Comparison of ENCODE assay signal across 19 cellular contexts in genomic region chr13:32752997-32753606, GRCh38.
"Had no signal": no experiment of that assay in that cellular context is flagged by ENCODE, and none has a peak within 500 bp of the region (broad histone marks: within the 10 kb centered on the region; RNA-seq: fewer than 3 reads in every experiment).

No MANE protein-coding gene starts in this region.

- H3K27me3 Mint-ChIP-seq: activated CD8-positive, alpha-beta memory T cell treated with anti-CD3 and anti-CD28 coated beads, Interleukin-2, amount 10 ng/mL, durations not matched to agents 7 days and 5 days; activated naive CD8-positive, alpha-beta T cell treated with anti-CD3 and anti-CD28 coated beads, Interleukin-2, amount 50 U/mL, for 24 hours; natural killer cell treated with Interleukin-12 subunit alpha and Interleukin-12 subunit beta and Interleukin-15 and Interleukin-18, amount 100 ng/mL, for 72 hours had no signal

- H3K36me3 ChIP-seq: breast epithelium had no signal

- H3K9me3 ChIP-seq: breast epithelium, tibial nerve had no signal

- H3K27me3 ChIP-seq: breast epithelium, dorsolateral prefrontal cortex, tibial nerve had no signal

- DNase-seq: activated CD4-positive, alpha-beta T cell treated with anti-CD3 and anti-CD28 coated beads, Interleukin-2, amount 50 U/mL, for 48 hours; activated CD8-positive, alpha-beta memory T cell treated with anti-CD3 and anti-CD28 coated beads, Interleukin-2, amount 10 ng/mL, durations not matched to agents 7 days and 5 days; activated naive CD4-positive, alpha-beta T cell treated with anti-CD3 and anti-CD28 coated beads for 36 hours; activated naive CD8-positive, alpha-beta T cell treated with anti-CD3 and anti-CD28 coated beads, Interleukin-2, amount 50 U/mL, for 24 hours; activated T-cell treated with anti-CD3 and anti-CD28 coated beads, Interleukin-2, amount 50 U/mL, for 1 hour; aorta; dorsolateral prefrontal cortex; endodermal cell; left ventricle myocardium superior; mesendoderm; stimulated activated CD4-positive, alpha-beta T cell treated with anti-CD3 and anti-CD28 coated beads, Interleukin-15, amount 100 ng/mL, for 24 hours; stimulated activated CD4-positive, alpha-beta T cell treated with anti-CD3 and anti-CD28 coated beads, Interleukin-4, amount 100 ng/mL, for 24 hours; stimulated activated naive CD4-positive, alpha-beta T cell; WERI-Rb-1 had no signal

- H3K4me3 Mint-ChIP-seq: activated CD8-positive, alpha-beta memory T cell treated with anti-CD3 and anti-CD28 coated beads, Interleukin-2, amount 10 ng/mL, durations not matched to agents 7 days and 5 days; activated naive CD4-positive, alpha-beta T cell treated with anti-CD3 and anti-CD28 coated beads for 36 hours; activated naive CD8-positive, alpha-beta T cell treated with anti-CD3 and anti-CD28 coated beads, Interleukin-2, amount 50 U/mL, for 24 hours; endodermal cell; natural killer cell treated with Interleukin-12 subunit alpha and Interleukin-12 subunit beta and Interleukin-15 and Interleukin-18, amount 100 ng/mL, for 72 hours had no signal

- H3K4me1 Mint-ChIP-seq: activated CD8-positive, alpha-beta memory T cell treated with anti-CD3 and anti-CD28 coated beads, Interleukin-2, amount 10 ng/mL, durations not matched to agents 7 days and 5 days; endodermal cell had no signal

- H3K9me3 Mint-ChIP-seq: activated naive CD4-positive, alpha-beta T cell treated with anti-CD3 and anti-CD28 coated beads for 36 hours; activated naive CD8-positive, alpha-beta T cell treated with anti-CD3 and anti-CD28 coated beads, Interleukin-2, amount 50 U/mL, for 24 hours; activated T-helper 2 cell treated with anti-CD3 and anti-CD28 coated beads, Interferon-gamma antibody, Interleukin-2, Interleukin-4, amounts not matched to agents 10 μg/mL and 5 μg/mL and 100 μg/mL, durations not matched to agents 14 hours and 24 hours and 36 hours; endodermal cell; natural killer cell treated with Interleukin-12 subunit alpha and Interleukin-12 subunit beta and Interleukin-15 and Interleukin-18, amount 100 ng/mL, for 72 hours had no signal

- FAIRE-seq: keratinocyte had no signal

- H3K27ac ChIP-seq: breast epithelium, dorsolateral prefrontal cortex, tibial nerve, WERI-Rb-1 had no signal

- H3K4me1 ChIP-seq: breast epithelium, tibial nerve had no signal

- H3K27ac Mint-ChIP-seq: activated CD8-positive, alpha-beta memory T cell treated with anti-CD3 and anti-CD28 coated beads, Interleukin-2, amount 10 ng/mL, durations not matched to agents 7 days and 5 days; activated naive CD4-positive, alpha-beta T cell treated with anti-CD3 and anti-CD28 coated beads for 36 hours; activated naive CD8-positive, alpha-beta T cell treated with anti-CD3 and anti-CD28 coated beads, Interleukin-2, amount 50 U/mL, for 24 hours; activated T-helper 2 cell treated with anti-CD3 and anti-CD28 coated beads, Interferon-gamma antibody, Interleukin-2, Interleukin-4, amounts not matched to agents 10 μg/mL and 5 μg/mL and 100 μg/mL, durations not matched to agents 14 hours and 24 hours and 36 hours; endodermal cell; natural killer cell treated with Interleukin-12 subunit alpha and Interleukin-12 subunit beta and Interleukin-15 and Interleukin-18, amount 100 ng/mL, for 72 hours had no signal

- H3K4me3 ChIP-seq: breast epithelium, dorsolateral prefrontal cortex, tibial nerve had no signal

- ATAC-seq: activated CD8-positive, alpha-beta memory T cell treated with anti-CD3 and anti-CD28 coated beads, Interleukin-2, amount 10 ng/mL, durations not matched to agents 7 days and 5 days; activated naive CD8-positive, alpha-beta T cell treated with anti-CD3 and anti-CD28 coated beads, Interleukin-2, amount 50 U/mL, for 24 hours; left ventricle myocardium superior; natural killer cell treated with Interleukin-12 subunit alpha and Interleukin-12 subunit beta and Interleukin-15 and Interleukin-18, amount 100 ng/mL, for 72 hours had no signal
